14 cellular contexts compared by ENCODE assay signal in the genomic region with DNA sequence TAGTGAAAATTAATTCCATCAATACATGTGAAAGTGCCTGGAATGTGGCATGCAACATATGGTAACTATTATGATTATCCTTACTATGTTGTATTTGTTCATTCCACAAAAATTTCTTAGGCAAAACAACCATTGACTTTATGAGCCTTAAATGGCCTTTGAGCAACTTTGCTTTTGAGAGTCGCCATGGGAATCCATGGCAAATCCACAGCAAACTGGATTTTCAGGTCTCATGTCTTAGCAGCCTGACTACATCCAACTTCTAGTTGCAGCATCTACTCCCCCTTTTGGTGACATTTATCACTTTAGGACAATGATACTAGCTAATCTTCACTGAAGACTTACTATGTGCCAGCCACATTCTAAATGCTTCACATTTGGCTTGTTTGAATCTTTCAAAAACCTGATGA. TPM values are rescaled to one million over a fixed set of nuclear protein-coding genes. Genes with fewer than 3 reads are reported as not detected.
DNase-seq lines count a peak whose midpoint lies in the region; ATAC-seq and TF ChIP-seq lines count a peak whose summit lies in the region.
"Had no signal": no experiment of that assay in that cellular context is flagged by ENCODE, and none has a peak within 500 bp of the region (broad histone marks: within the 10 kb centered on the region; RNA-seq: fewer than 3 reads in every experiment).

No MANE protein-coding gene starts in this region.

- no peak for DNase-seq in breast epithelium (ENCODE audit: low spot score in 2 of 2)
- DNase-seq in mammary epithelial cell: no peak
- no peak for DNase-seq in Panc1 (ENCODE audit: low read depth, low spot score)
- DNase-seq in fibroblast of peridontal ligament (ENCODE audit: extremely low read depth): peak; percentile 92
- DNase-seq in uterus: no peak
- DNase-seq in DMS79 (lab: John Stamatoyannopoulos, UW): no peak
- DNase-seq in ecto neural progenitor cell (ENCODE audit: low spot score): no peak
- DNase-seq in cortex of kidney (lab: John Stamatoyannopoulos, UW): no peak
- DNase-seq: activated CD4-positive, alpha-beta T cell treated with anti-CD3 and anti-CD28 coated beads for 48 hours; effector CD4-positive, alpha-beta T cell; OCI-M1; small intestine had no signal

- peaks cover 7 to 8% of the 10 kb centered on the region in 2 donors for H3K4me1 ChIP-seq in breast epithelium
- peaks cover 21% of the 10 kb centered on the region for H3K4me1 ChIP-seq in mammary epithelial cell (ENCODE audit: insufficient read depth, low read length)
- H3K4me1 ChIP-seq in Panc1 (ENCODE audit: control insufficient read depth, insufficient read depth, low read length): no peaks in the 10 kb centered on the region; the same call in 1 of the 2 replicates
- H3K4me1 ChIP-seq in uterus: peaks cover 0 to 12% of the 10 kb centered on the region in 2 donors

- no TSS peak for BruUV-seq in mammary epithelial cell (replicated peaks; lab: Mats Ljungman, UMichigan)
- BruUV-seq in Panc1 (replicated peaks; lab: Mats Ljungman, UMichigan): no TSS peak

- no peaks in the 10 kb centered on the region for H3K79me2 ChIP-seq in mammary epithelial cell (ENCODE audit: insufficient read depth, low read length)
- H3K79me2 ChIP-seq: hepatocyte had no signal

- H3K36me3 ChIP-seq in breast epithelium: no peaks in the 10 kb centered on the region
- no peaks in the 10 kb centered on the region for H3K36me3 ChIP-seq in mammary epithelial cell (ENCODE audit: insufficient read depth, low read length)
- H3K36me3 ChIP-seq in Panc1 (ENCODE audit: control insufficient read depth, insufficient read depth, low read length): no peaks in the 10 kb centered on the region
- no peaks in the 10 kb centered on the region for H3K36me3 ChIP-seq in uterus

- no peak overlapping the region for H3K4me3 ChIP-seq in breast epithelium
- H3K4me3 ChIP-seq in mammary epithelial cell (replicated peaks in 1 of 3; ENCODE audit: insufficient read depth in 1 of 3, low read depth in 2 of 3, low read length in 3 of 3): no peak overlapping the region
- H3K4me3 ChIP-seq in Panc1 (ENCODE audit: low read depth in 2 of 2, low read length in 2 of 2): no peak overlapping the region
- no peak overlapping the region for H3K4me3 ChIP-seq in uterus
- H3K4me3 ChIP-seq: hepatocyte had no signal

- POLR2A ChIA-PET in Panc1 (lab: Charles Lee): no interaction called here

- WGBS in mammary epithelial cell (ENCODE audit: low coverage, missing lambda C conversion rate): 91% methylated on average over 1 of the region's 1 CpG

- H3K4me2 ChIP-seq in mammary epithelial cell (ENCODE audit: insufficient read depth, low read depth, low read length): no peak overlapping the region
- H3K4me2 ChIP-seq: hepatocyte had no signal

- intact Hi-C loops in breast epithelium (cut with DNase I; ENCODE audit: low total_unique reads) (no loop called here), mammary epithelial cell (cut with micrococcal nuclease) (no loop called here), Panc1 (cut with micrococcal nuclease; ENCODE audit: unreplicated experiment) (no loop called here), uterus (cut with DNase I; ENCODE audit: low total_unique reads) (no loop called here)

- in situ Hi-C loops in mammary epithelial cell (cut with MboI; ENCODE audit: low sequenced_read_pairs in 2 of 2) (no loop called here), Panc1 (cut with HindIII; ENCODE audit: low pct_unique_long_range_greater_than_20kb, low sequenced_read_pairs) (no loop called here)

- H2AFZ ChIP-seq in mammary epithelial cell (ENCODE audit: low read depth, low read length): no peak overlapping the region
- H2AFZ ChIP-seq: hepatocyte had no signal

- no peaks in the 10 kb centered on the region for H4K20me1 ChIP-seq in mammary epithelial cell (ENCODE audit: insufficient read depth, low read length)

- TF ChIP-seq POLR2A in breast epithelium (IDR thresholded peaks at IDR 0.05) (no peak), uterus (IDR thresholded peaks at IDR 0.05) (no peak)

- ATAC-seq in Panc1: no peak

- no peak overlapping the region for H3K9ac ChIP-seq in mammary epithelial cell (ENCODE audit: insufficient read depth, low read length)

- CTCF ChIA-PET in mammary epithelial cell (lab: Charles Lee; ENCODE audit: low non-redundant PET) (no interaction called here), Panc1 (lab: Charles Lee) (no interaction called here)

- TF ChIP-seq CTCF in breast epithelium (IDR thresholded peaks at IDR 0.05) (no peak), mammary epithelial cell (conservative IDR thresholded peaks at IDR 0.05 in 1 of 2, IDR thresholded peaks at IDR 0.05 in 1 of 2; ENCODE audit: extremely low read depth in 1 of 2, insufficient read depth in 1 of 2, low read depth in 1 of 2, low read length in 2 of 2) (no peak), Panc1 (IDR thresholded peaks at IDR 0.05) (peak; percentile 13; the same call in 1 of the 2 replicates), uterus (IDR thresholded peaks at IDR 0.05) (no peak)

- H3K27ac ChIP-seq in breast epithelium (peak overlapping the region; percentile 80 to 84), mammary epithelial cell (ENCODE audit: insufficient read depth, low read depth, low read length) (no peak overlapping the region), Panc1 (ENCODE audit: low read length) (no peak overlapping the region), uterus (peak overlapping the region; percentile 78 to 87)
- H3K27ac ChIP-seq: hepatocyte had no signal

- H3K9me3 ChIP-seq in breast epithelium: no peaks in the 10 kb centered on the region
- no peaks in the 10 kb centered on the region for H3K9me3 ChIP-seq in mammary epithelial cell (replicated peaks; ENCODE audit: insufficient read depth, low read length)
- H3K9me3 ChIP-seq in Panc1 (ENCODE audit: control insufficient read depth, insufficient read depth, low read depth, low read length): no peaks in the 10 kb centered on the region
- no peaks in the 10 kb centered on the region for H3K9me3 ChIP-seq in uterus

- H3K27me3 ChIP-seq in breast epithelium (no peaks in the 10 kb centered on the region), mammary epithelial cell (ENCODE audit: insufficient read depth, low read length) (no peaks in the 10 kb centered on the region), Panc1 (ENCODE audit: control insufficient read depth, insufficient read depth, low read length) (no peaks in the 10 kb centered on the region), uterus (no peaks in the 10 kb centered on the region)
- H3K27me3 ChIP-seq: hepatocyte had no signal

- dilution Hi-C loops in mammary epithelial cell (cut with HindIII; ENCODE audit: low sequenced_read_pairs): no loop called here

RNA-seq across cellular contexts. Expression of gene SLC1A2, which starts 56.8 kb away (rescaled TPM):
- total RNA-seq in breast epithelium: 10 to 100 TPM in 2 of 3 donors, under 1 TPM in 1; 0.32 to 23.7 (median 10.5) TPM
- total RNA-seq in mammary epithelial cell: 1 to 10 TPM in 1 of 2 donors, under 1 TPM in 1; 0.09 to 2.7 TPM
- not detected for polyA plus RNA-seq in mammary epithelial cell
- 0.05 TPM for polyA minus RNA-seq in mammary epithelial cell
- total RNA-seq in Panc1 (2021; ENCODE audit: unreplicated experiment): 0.21 TPM
- polyA plus RNA-seq in Panc1 (2012; ENCODE audit: insufficient read length): 0.17 TPM
- total RNA-seq in uterus: 10 to 100 TPM in 1 of 4 donors, 1 to 10 TPM in 3; 1.0 to 11.5 (median 5.0) TPM
- total RNA-seq: lung microvascular endothelial cell had no signal

Comparison
In these comparisons a context has a peak if more than half of its experiments do, and no peak if none do; other contexts are left out.
1. H3K27ac ChIP-seq: peak in breast epithelium (2 of 2) and uterus (2 of 2); none in mammary epithelial cell (single experiment) and Panc1 (single experiment).